In genomic region chr4:5751918-5752802, GRCh38 we compare ENCODE assay signal across 14 cellular contexts. TPM values are rescaled to one million over a fixed set of nuclear protein-coding genes. Genes with fewer than 3 reads are reported as not detected.
DNase-seq lines count a peak whose midpoint lies in the region; TF ChIP-seq lines count a peak whose summit lies in the region.
"Had no signal": no experiment of that assay in that cellular context is flagged by ENCODE, and none has a peak within 500 bp of the region (broad histone marks: within the 10 kb centered on the region; RNA-seq: fewer than 3 reads in every experiment).

No MANE protein-coding gene starts in this region.

- TF ChIP-seq CTCF in fibroblast of lung (conservative IDR thresholded peaks at IDR 0.05 in 1 of 2, IDR thresholded peaks at IDR 0.05 in 1 of 2; ENCODE audit: low read depth in 1 of 2, low read length in 2 of 2) (no peak), nephron progenitor cell (IDR thresholded peaks at IDR 0.05) (no peak)

- peaks cover 29% of the 10 kb centered on the region for H3K36me3 ChIP-seq in fibroblast of lung (ENCODE audit: control insufficient read depth, insufficient read depth, low read length)

- H3K27ac ChIP-seq in fibroblast of lung (ENCODE audit: insufficient read depth, low read length): peak overlapping the region; percentile 5
- H3K27ac ChIP-seq: C4-2B, HL-60 had no signal

- H3K27ac Mint-ChIP-seq in nephron progenitor cell: no peak overlapping the region

- H3K9me3 ChIP-seq in fibroblast of lung (ENCODE audit: control insufficient read depth, insufficient read depth, low read depth, low read length): no peaks in the 10 kb centered on the region

- DNase-seq in EL: peak; percentile 22
- DNase-seq in RKO (ENCODE audit: low spot score): peak; percentile 95
- DNase-seq in fibroblast of lung (ENCODE audit: low read depth in 2 of 2): peak; percentile 71 to 76
- peak; percentile 23 for DNase-seq in nephron progenitor cell
- DNase-seq in globus pallidus (ENCODE audit: low spot score): no peak
- no peak for DNase-seq in posterior vena cava (ENCODE audit: low spot score)
- no peak for DNase-seq in cortex of kidney (lab: John Stamatoyannopoulos, UW)
- DNase-seq in activated CD4-positive, CD25-positive, alpha-beta regulatory T cell (lab: John Stamatoyannopoulos, UW): no peak
- DNase-seq: erythroblast, NCI-H1105 treated with DMSO at 0.1 percent for 48 hours, NCI-H748 treated with DMSO at 0.1 percent for 48 hours, substantia nigra had no signal

- peaks cover 14% of the 10 kb centered on the region for H3K4me1 ChIP-seq in fibroblast of lung (ENCODE audit: control insufficient read depth, extremely low read depth, insufficient read depth, low read length)

- intact Hi-C loops in posterior vena cava (cut with DNase I): loop anchor here in 1 of 2 donors (2.0 kb wide), 1 partner anchor 713 kb away; no protein-coding TSS in a partner anchor

- H4K20me1 ChIP-seq in fibroblast of lung (ENCODE audit: control insufficient read depth, extremely low read depth, insufficient read depth, low read length): no peaks in the 10 kb centered on the region

- no peak overlapping the region for H3K9ac ChIP-seq in fibroblast of lung (ENCODE audit: insufficient read depth, low read length)

- H3K9me3 Mint-ChIP-seq in nephron progenitor cell: no peaks in the 10 kb centered on the region

- H3K4me3 Mint-ChIP-seq in nephron progenitor cell: no peak overlapping the region

- no peak overlapping the region for H3K4me2 ChIP-seq in fibroblast of lung (ENCODE audit: extremely low read depth, insufficient read depth, low read length)

- H3K36me3 Mint-ChIP-seq in nephron progenitor cell (ENCODE audit: low read depth): peaks cover 56% of the 10 kb centered on the region

- peaks cover 6% of the 10 kb centered on the region for H3K27me3 Mint-ChIP-seq in nephron progenitor cell (ENCODE audit: low read depth, poor library complexity)

- peaks cover 33% of the 10 kb centered on the region for H3K4me1 Mint-ChIP-seq in nephron progenitor cell

- no peaks in the 10 kb centered on the region for H3K27me3 ChIP-seq in fibroblast of lung (ENCODE audit: control insufficient read depth, insufficient read depth, low read length)

- no peaks in the 10 kb centered on the region for H3K79me2 ChIP-seq in fibroblast of lung (ENCODE audit: control insufficient read depth, insufficient read depth, low read length)

- no peak overlapping the region for H2AFZ ChIP-seq in fibroblast of lung (ENCODE audit: low read length)

- H3K4me3 ChIP-seq in fibroblast of lung (replicated peaks in 1 of 4; ENCODE audit: control extremely low read depth in 1 of 4, insufficient read depth in 1 of 4, low read depth in 3 of 4, low read length in 4 of 4): no peak overlapping the region

RNA-seq across cellular contexts. Expression of gene EVC, which starts 41.2 kb away (rescaled TPM):
- total RNA-seq in fibroblast of lung: 24.4 and 39.0 TPM in 2 replicates
- polyA plus RNA-seq in fibroblast of lung: 4.9 and 6.1 TPM in 2 replicates
- 10.2 and 13.0 TPM in 2 replicates for polyA plus RNA-seq in fibroblast of lung (2012)
- polyA minus RNA-seq in fibroblast of lung (ENCODE audit: low replicate concordance): 21.1 and 22.1 TPM in 2 replicates
- total RNA-seq in posterior vena cava: 10 to 100 TPM; 25.6 to 31.7 TPM

RNA-seq across cellular contexts. Expression of gene EVC2, which starts 43.8 kb away (rescaled TPM):
- total RNA-seq in fibroblast of lung (15.9 and 16.5 TPM in 2 replicates), posterior vena cava (1 to 10 TPM; 7.0 to 7.1 TPM)
- 1.3 and 1.4 TPM in 2 replicates for polyA plus RNA-seq in fibroblast of lung
- 3.5 and 4.1 TPM in 2 replicates for polyA plus RNA-seq in fibroblast of lung (2012)
- polyA minus RNA-seq in fibroblast of lung (ENCODE audit: low replicate concordance): 2.5 and 7.8 TPM in 2 replicates

Comparison
In these comparisons a context has a peak if more than half of its experiments do, and no peak if none do; other contexts are left out.
1. DNase-seq: peak in EL (single experiment), RKO (single experiment), fibroblast of lung (2 of 2) and nephron progenitor cell (single experiment); none in globus pallidus (single experiment), posterior vena cava (single experiment), cortex of kidney (single experiment) and activated CD4-positive, CD25-positive, alpha-beta regulatory T cell (0 of 4).